Comparison of ENCODE assay signal across 8 cellular contexts in the genomic region with DNA sequence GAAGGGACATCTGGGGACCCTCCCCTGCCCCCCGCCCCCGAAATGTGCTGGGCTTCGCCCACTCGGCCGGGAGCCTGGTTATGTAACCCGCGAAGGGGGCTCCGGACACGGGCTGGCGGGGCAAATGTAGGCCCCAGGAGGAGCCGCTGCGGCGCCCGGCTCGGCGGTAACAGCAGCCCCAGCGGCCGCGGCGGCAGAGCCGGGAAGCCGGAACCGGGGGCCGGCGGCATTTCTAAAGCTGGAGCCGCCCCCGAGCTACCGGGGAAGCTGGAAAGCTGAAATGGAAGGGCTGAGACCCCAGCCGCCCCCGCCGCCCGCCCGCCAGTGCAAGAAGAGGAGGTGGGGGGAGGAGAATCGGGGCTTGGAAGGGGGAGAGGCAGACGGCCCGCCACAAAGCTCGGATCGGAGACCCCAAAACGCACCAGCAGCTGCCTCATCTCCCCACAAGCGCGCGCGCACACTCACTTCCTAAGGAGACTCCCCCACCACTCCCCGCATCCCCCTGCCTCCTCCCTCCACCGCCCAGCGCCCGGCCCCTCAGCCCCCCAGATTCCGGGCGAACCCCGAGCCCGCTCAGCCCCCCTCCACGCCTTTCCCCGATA. TPM values are rescaled to one million over a fixed set of nuclear protein-coding genes. Genes with fewer than 3 reads are reported as not detected.
A peak's percentile ranks its signal among the peaks of the same experiment; 100 is the strongest.
DNase-seq lines count a peak whose midpoint lies in the region; ATAC-seq and TF ChIP-seq lines count a peak whose summit lies in the region.

No MANE protein-coding gene starts in this region.

- peak overlapping the region; percentile 61 to 79 for H3K9ac ChIP-seq in duodenal mucosa (ENCODE audit: low read depth in 1 of 2, low read length in 2 of 2)

- H3K36me3 ChIP-seq in duodenal mucosa (ENCODE audit: control insufficient read depth in 1 of 2, insufficient read depth in 2 of 2, low read length in 2 of 2) (peaks cover 0 to under 1% of the 10 kb centered on the region in 2 donors), mesodermal cell (ENCODE audit: control insufficient read depth, insufficient read depth, low read length) (peaks cover 14% of the 10 kb centered on the region), thoracic aorta (peaks cover under 1% of the 10 kb centered on the region)

- H3K4me3 ChIP-seq in AG09309 (ENCODE audit: control insufficient read depth, low read depth, low read length) (peak overlapping the region; percentile 70), duodenal mucosa (ENCODE audit: low read depth in 1 of 2, low read length in 2 of 2) (peak overlapping the region; percentile 67 to 74), mesodermal cell (ENCODE audit: extremely low read depth, insufficient read depth, low read length, poor library complexity, severe bottlenecking) (peak overlapping the region; percentile 70), thoracic aorta (peak overlapping the region; percentile 84)

- no peaks in the 10 kb centered on the region for H3K27me3 ChIP-seq in duodenal mucosa (ENCODE audit: control insufficient read depth in 1 of 2, insufficient read depth in 2 of 2, low read length in 2 of 2)
- H3K27me3 ChIP-seq in thoracic aorta (replicated peaks; ENCODE audit: insufficient read depth), result no peaks in the 10 kb centered on the region

- H3K27ac ChIP-seq in duodenal mucosa (ENCODE audit: low read depth, low read length) (no peak overlapping the region), mesodermal cell (ENCODE audit: low read depth, low read length, severe bottlenecking) (peak overlapping the region; percentile 95), thoracic aorta (peak overlapping the region; percentile 45 to 66)

- peaks cover 54 to 58% of the 10 kb centered on the region in 2 donors for H3K4me1 ChIP-seq in duodenal mucosa (ENCODE audit: control insufficient read depth in 1 of 2, insufficient read depth in 2 of 2, low read length in 2 of 2)
- peaks cover 30% of the 10 kb centered on the region for H3K4me1 ChIP-seq in mesodermal cell (ENCODE audit: control insufficient read depth, insufficient read depth, low read length, poor library complexity, severe bottlenecking)
- H3K4me1 ChIP-seq in thoracic aorta (ENCODE audit: control insufficient read depth in 1 of 2, low read depth in 2 of 2), result peaks cover 31 to 58% of the 10 kb centered on the region in 2 donors

- ATAC-seq in thoracic aorta (ENCODE audit: insufficient number of reproducible peaks, low FRiP score, low read depth) (no peak), HG03108 (IDR thresholded peaks at IDR 0.05; ENCODE audit: unreplicated experiment) (no peak), HG02763 (IDR thresholded peaks at IDR 0.05; ENCODE audit: unreplicated experiment) (no peak)

- H3K9me3 ChIP-seq in duodenal mucosa (ENCODE audit: control insufficient read depth in 1 of 2, low read length in 2 of 2) (no peaks in the 10 kb centered on the region), mesodermal cell (ENCODE audit: control insufficient read depth, low read length) (no peaks in the 10 kb centered on the region), thoracic aorta (no peaks in the 10 kb centered on the region)

- WGBS in mesodermal cell (ENCODE audit: insufficient coverage in 2 of 2), 2 experiments, result 1% methylated on average over 21 to 33 of the region's 53 CpGs

- TF ChIP-seq CTCF in AG09309 (IDR thresholded peaks at IDR 0.05; ENCODE audit: control insufficient read depth, insufficient read depth, low read depth, low read length, missing control alignments) (no peak), thoracic aorta (IDR thresholded peaks at IDR 0.05) (no peak)

- no peak for DNase-seq in AG09309 (ENCODE audit: low read depth)
- peak; percentile 33 for DNase-seq in HCEC 1CT
- peak; percentile 38 for DNase-seq in activated CD4-positive, alpha-beta T cell treated with anti-CD3 and anti-CD28 coated beads for 48 hours
- no peak for DNase-seq in thoracic aorta (ENCODE audit: low spot score)

RNA-seq across cellular contexts. Expression of a gene that starts 1.5 kb away (rescaled TPM):
- polyA plus RNA-seq in mesodermal cell (2013, experiment 1 of 2), result 52.8 TPM
- 50.4 TPM for polyA plus RNA-seq in mesodermal cell (2013, experiment 2 of 2)
- total RNA-seq in thoracic aorta, result 10 to 100 TPM; 15.0 to 22.5 TPM

RNA-seq across cellular contexts. Expression of a gene that starts 47.0 kb away (rescaled TPM):
- polyA plus RNA-seq in mesodermal cell (2013, experiment 1 of 2), result 29.6 TPM
- 21.0 TPM for polyA plus RNA-seq in mesodermal cell (2013, experiment 2 of 2)
- 1 to 10 TPM; 4.7 to 6.6 TPM for total RNA-seq in thoracic aorta

Comparison
In these comparisons a context has a peak if more than half of its experiments do, and no peak if none do; other contexts are left out.
1. DNase-seq: peak in HCEC 1CT (single experiment) and activated CD4-positive, alpha-beta T cell treated with anti-CD3 and anti-CD28 coated beads for 48 hours (single experiment); none in AG09309 (single experiment) and thoracic aorta (single experiment).
2. Peak in every context shown above with its lines, with median percentiles within 50 percentile points of each other: H3K4me3 ChIP-seq.